ENCODE assay signal across 18 cellular contexts in genomic region chr3:187833375-187833774, GRCh38.
A peak's percentile ranks its signal among the peaks of the same experiment; 100 is the strongest.
DNase-seq lines count a peak whose midpoint lies in the region; ATAC-seq lines count a peak whose summit lies in the region.
"Had no signal": no experiment of that assay in that cellular context is flagged by ENCODE, and none has a peak within 500 bp of the region (broad histone marks: within the 10 kb centered on the region; RNA-seq: fewer than 3 reads in every experiment).

No MANE protein-coding gene starts in this region.

- DNase-seq in activated CD4-positive, alpha-beta T cell treated with anti-CD3 and anti-CD28 coated beads for 36 hours: no peak
- DNase-seq in activated CD4-positive, alpha-beta T cell treated with anti-CD3 and anti-CD28 coated beads for 1 hour: no peak
- no peak for DNase-seq in activated naive CD8-positive, alpha-beta T cell treated with anti-CD3 and anti-CD28 coated beads, Interleukin-2, amount 10 ng/mL, durations not matched to agents 7 days and 5 days
- no peak for DNase-seq in activated naive CD8-positive, alpha-beta T cell treated with anti-CD3 and anti-CD28 coated beads for 36 hours
- no peak for DNase-seq in activated T-helper 1 cell treated with anti-CD3 and anti-CD28 coated beads, Interleukin-12 subunit alpha, Interleukin-12 subunit beta, Interleukin-2, Interleukin-4 antibody, amounts not matched to agents 30 ng/mL and 10 ng/mL and 1 ng/mL, durations not matched to agents 14 hours and 24 hours and 36 hours (ENCODE audit: low spot score)
- DNase-seq in stimulated activated CD4-positive, alpha-beta T cell treated with anti-CD3 and anti-CD28 coated beads, Interleukin-1b, Interleukin-23, amount 100 ng/mL, for 48 hours: no peak
- DNase-seq in NCI-H1436 (lab: John Stamatoyannopoulos, UW): no peak
- DNase-seq: ACHN; C1 segment of cervical spinal cord; Calu3; CD4-positive, alpha-beta memory T cell; COR-L47; DMS53; DMS79 treated with DMSO at 0.1 percent for 48 hours; GF-D8; H9 had no signal

- peaks cover 29% of the 10 kb centered on the region for H3K4me1 Mint-ChIP-seq in activated CD4-positive, alpha-beta T cell treated with anti-CD3 and anti-CD28 coated beads for 36 hours
- peaks cover 25% of the 10 kb centered on the region for H3K4me1 Mint-ChIP-seq in activated naive CD8-positive, alpha-beta T cell treated with anti-CD3 and anti-CD28 coated beads, Interleukin-2, amount 10 ng/mL, durations not matched to agents 7 days and 5 days
- H3K4me1 Mint-ChIP-seq in activated naive CD8-positive, alpha-beta T cell treated with anti-CD3 and anti-CD28 coated beads for 36 hours: peaks cover 25% of the 10 kb centered on the region
- H3K4me1 Mint-ChIP-seq in activated T-helper 1 cell treated with anti-CD3 and anti-CD28 coated beads, Interleukin-12 subunit alpha, Interleukin-12 subunit beta, Interleukin-2, Interleukin-4 antibody, amounts not matched to agents 30 ng/mL and 10 ng/mL and 1 ng/mL, durations not matched to agents 14 hours and 24 hours and 36 hours (ENCODE audit: low read depth): peaks cover 48% of the 10 kb centered on the region
- H3K4me1 Mint-ChIP-seq: GM23338 had no signal

- CTCF ChIA-PET in activated CD4-positive, alpha-beta T cell treated with anti-CD3 and anti-CD28 coated beads for 36 hours (lab: Charles Lee): no interaction called here

- no peaks in the 10 kb centered on the region for H3K36me3 Mint-ChIP-seq in activated CD4-positive, alpha-beta T cell treated with anti-CD3 and anti-CD28 coated beads for 36 hours (ENCODE audit: low read depth)
- peaks cover 24% of the 10 kb centered on the region for H3K36me3 Mint-ChIP-seq in activated naive CD8-positive, alpha-beta T cell treated with anti-CD3 and anti-CD28 coated beads, Interleukin-2, amount 10 ng/mL, durations not matched to agents 7 days and 5 days
- peaks cover 4% of the 10 kb centered on the region for H3K36me3 Mint-ChIP-seq in activated naive CD8-positive, alpha-beta T cell treated with anti-CD3 and anti-CD28 coated beads for 36 hours
- H3K36me3 Mint-ChIP-seq in activated T-helper 1 cell treated with anti-CD3 and anti-CD28 coated beads, Interleukin-12 subunit alpha, Interleukin-12 subunit beta, Interleukin-2, Interleukin-4 antibody, amounts not matched to agents 30 ng/mL and 10 ng/mL and 1 ng/mL, durations not matched to agents 14 hours and 24 hours and 36 hours (ENCODE audit: low read depth): peaks cover 8% of the 10 kb centered on the region

- POLR2A ChIA-PET in activated CD4-positive, alpha-beta T cell treated with anti-CD3 and anti-CD28 coated beads for 36 hours (lab: Charles Lee): no interaction called here
- POLR2A ChIA-PET in activated naive CD8-positive, alpha-beta T cell treated with anti-CD3 and anti-CD28 coated beads, Interleukin-2, amount 10 ng/mL, durations not matched to agents 7 days and 5 days (lab: Charles Lee): no interaction called here

- no peak for ATAC-seq in activated CD4-positive, alpha-beta T cell treated with anti-CD3 and anti-CD28 coated beads for 36 hours
- ATAC-seq in activated naive CD8-positive, alpha-beta T cell treated with anti-CD3 and anti-CD28 coated beads, Interleukin-2, amount 10 ng/mL, durations not matched to agents 7 days and 5 days (ENCODE audit: low read depth): no peak
- ATAC-seq: GM23338, HCT116 had no signal

- H3K27me3 Mint-ChIP-seq in activated CD4-positive, alpha-beta T cell treated with anti-CD3 and anti-CD28 coated beads for 36 hours: no peaks in the 10 kb centered on the region
- no peaks in the 10 kb centered on the region for H3K27me3 Mint-ChIP-seq in activated naive CD8-positive, alpha-beta T cell treated with anti-CD3 and anti-CD28 coated beads, Interleukin-2, amount 10 ng/mL, durations not matched to agents 7 days and 5 days
- H3K27me3 Mint-ChIP-seq in activated naive CD8-positive, alpha-beta T cell treated with anti-CD3 and anti-CD28 coated beads for 36 hours: no peaks in the 10 kb centered on the region
- no peaks in the 10 kb centered on the region for H3K27me3 Mint-ChIP-seq in activated T-helper 1 cell treated with anti-CD3 and anti-CD28 coated beads, Interleukin-12 subunit alpha, Interleukin-12 subunit beta, Interleukin-2, Interleukin-4 antibody, amounts not matched to agents 30 ng/mL and 10 ng/mL and 1 ng/mL, durations not matched to agents 14 hours and 24 hours and 36 hours (ENCODE audit: insufficient read depth)
- H3K27me3 Mint-ChIP-seq: CD4-positive, alpha-beta memory T cell had no signal

- H3K27ac Mint-ChIP-seq in activated CD4-positive, alpha-beta T cell treated with anti-CD3 and anti-CD28 coated beads for 36 hours: peak overlapping the region; percentile 16
- H3K27ac Mint-ChIP-seq in activated naive CD8-positive, alpha-beta T cell treated with anti-CD3 and anti-CD28 coated beads, Interleukin-2, amount 10 ng/mL, durations not matched to agents 7 days and 5 days: peak overlapping the region; percentile 36
- no peak overlapping the region for H3K27ac Mint-ChIP-seq in activated naive CD8-positive, alpha-beta T cell treated with anti-CD3 and anti-CD28 coated beads for 36 hours
- peak overlapping the region; percentile 26 for H3K27ac Mint-ChIP-seq in activated T-helper 1 cell treated with anti-CD3 and anti-CD28 coated beads, Interleukin-12 subunit alpha, Interleukin-12 subunit beta, Interleukin-2, Interleukin-4 antibody, amounts not matched to agents 30 ng/mL and 10 ng/mL and 1 ng/mL, durations not matched to agents 14 hours and 24 hours and 36 hours
- H3K27ac Mint-ChIP-seq: CD4-positive, alpha-beta memory T cell; GM23338 had no signal

- H3K4me3 Mint-ChIP-seq in activated CD4-positive, alpha-beta T cell treated with anti-CD3 and anti-CD28 coated beads for 36 hours: no peak overlapping the region
- H3K4me3 Mint-ChIP-seq in activated naive CD8-positive, alpha-beta T cell treated with anti-CD3 and anti-CD28 coated beads, Interleukin-2, amount 10 ng/mL, durations not matched to agents 7 days and 5 days: no peak overlapping the region
- no peak overlapping the region for H3K4me3 Mint-ChIP-seq in activated naive CD8-positive, alpha-beta T cell treated with anti-CD3 and anti-CD28 coated beads for 36 hours
- H3K4me3 Mint-ChIP-seq in activated T-helper 1 cell treated with anti-CD3 and anti-CD28 coated beads, Interleukin-12 subunit alpha, Interleukin-12 subunit beta, Interleukin-2, Interleukin-4 antibody, amounts not matched to agents 30 ng/mL and 10 ng/mL and 1 ng/mL, durations not matched to agents 14 hours and 24 hours and 36 hours: no peak overlapping the region
- H3K4me3 Mint-ChIP-seq: CD4-positive, alpha-beta memory T cell; GM23338; H9 had no signal

- intact Hi-C loops in activated CD4-positive, alpha-beta T cell treated with anti-CD3 and anti-CD28 coated beads for 36 hours (cut with DNase I, micrococcal nuclease): no loop called here
- intact Hi-C loops in activated T-helper 1 cell treated with anti-CD3 and anti-CD28 coated beads, Interleukin-12 subunit alpha, Interleukin-12 subunit beta, Interleukin-2, Interleukin-4 antibody, amounts not matched to agents 30 ng/mL and 10 ng/mL and 1 ng/mL, durations not matched to agents 14 hours and 24 hours and 36 hours (cut with micrococcal nuclease): no loop called here

- H3K9me3 Mint-ChIP-seq in activated CD4-positive, alpha-beta T cell treated with anti-CD3 and anti-CD28 coated beads for 36 hours (ENCODE audit: low read depth): peaks cover 7% of the 10 kb centered on the region
- peaks cover 8% of the 10 kb centered on the region for H3K9me3 Mint-ChIP-seq in activated naive CD8-positive, alpha-beta T cell treated with anti-CD3 and anti-CD28 coated beads, Interleukin-2, amount 10 ng/mL, durations not matched to agents 7 days and 5 days
- H3K9me3 Mint-ChIP-seq in activated naive CD8-positive, alpha-beta T cell treated with anti-CD3 and anti-CD28 coated beads for 36 hours: peaks cover 7% of the 10 kb centered on the region
- peaks cover 19% of the 10 kb centered on the region for H3K9me3 Mint-ChIP-seq in activated T-helper 1 cell treated with anti-CD3 and anti-CD28 coated beads, Interleukin-12 subunit alpha, Interleukin-12 subunit beta, Interleukin-2, Interleukin-4 antibody, amounts not matched to agents 30 ng/mL and 10 ng/mL and 1 ng/mL, durations not matched to agents 14 hours and 24 hours and 36 hours
- H3K9me3 Mint-ChIP-seq: GM23338 had no signal
